In genomic region chr14:54338696-54339317, GRCh38 we compare ENCODE assay signal across 9 cellular contexts. TPM values are rescaled to one million over a fixed set of nuclear protein-coding genes. Genes with fewer than 3 reads are reported as not detected.
DNase-seq lines count a peak whose midpoint lies in the region; ATAC-seq, FAIRE-seq and TF ChIP-seq lines count a peak whose summit lies in the region.
"Had no signal": no experiment of that assay in that cellular context is flagged by ENCODE, and none has a peak within 500 bp of the region (broad histone marks: within the 10 kb centered on the region; RNA-seq: fewer than 3 reads in every experiment).

No MANE protein-coding gene starts in this region.

- no peaks in the 10 kb centered on the region for H3K27me3 ChIP-seq in endothelial cell of umbilical vein (ENCODE audit: control insufficient read depth in 2 of 2, insufficient read depth in 2 of 2, low read length in 2 of 2)

- ATAC-seq in stimulated activated effector memory CD8-positive, alpha-beta T cell treated with anti-CD3 and anti-CD28 coated beads, Interleukin-12 subunit alpha, Interleukin-12 subunit beta, amount 100 ng/mL, for 72 hours: no peak

- DNase-seq in GM10266 (ENCODE audit: extremely low spot score) (no peak), NCI-H226 (peak; percentile 12), endothelial cell of umbilical vein (ENCODE audit: low read depth, low spot score) (peak; percentile 78), pons (ENCODE audit: low spot score) (peak; percentile 19), coronary artery (ENCODE audit: low spot score) (no peak)
- no peak for DNase-seq in activated T-helper 1 cell treated with anti-CD3 and anti-CD28 coated beads, Interleukin-12 subunit alpha, Interleukin-12 subunit beta, Interleukin-2, Interleukin-4 antibody, amounts not matched to agents 30 ng/mL and 10 ng/mL and 1 ng/mL, durations not matched to agents 14 hours and 24 hours and 36 hours (ENCODE audit: low spot score)
- no peak for DNase-seq in stimulated activated effector memory CD8-positive, alpha-beta T cell treated with anti-CD3 and anti-CD28 coated beads, Interleukin-12 subunit alpha, Interleukin-12 subunit beta, amount 100 ng/mL, for 72 hours (ENCODE audit: low spot score in 2 of 2)
- no peak for DNase-seq in activated T-cell treated with anti-CD3 and anti-CD28 coated beads, Interleukin-2, amount 50 U/mL, for 48 hours
- DNase-seq: spleen had no signal

- H3K4me3 ChIP-seq in endothelial cell of umbilical vein (replicated peaks in 1 of 3; ENCODE audit: insufficient read depth in 1 of 3, low read depth in 1 of 3, low read length in 3 of 3) (no peak overlapping the region), coronary artery (no peak overlapping the region)
- H3K4me3 ChIP-seq: spleen had no signal

- H3K36me3 ChIP-seq in endothelial cell of umbilical vein (ENCODE audit: control insufficient read depth in 2 of 2, extremely low read depth in 1 of 2, insufficient read depth in 2 of 2, low read length in 2 of 2): no peaks in the 10 kb centered on the region
- H3K36me3 ChIP-seq: spleen had no signal

- H3K36me3 Mint-ChIP-seq in activated T-helper 1 cell treated with anti-CD3 and anti-CD28 coated beads, Interleukin-12 subunit alpha, Interleukin-12 subunit beta, Interleukin-2, Interleukin-4 antibody, amounts not matched to agents 30 ng/mL and 10 ng/mL and 1 ng/mL, durations not matched to agents 14 hours and 24 hours and 36 hours (ENCODE audit: low read depth): no peaks in the 10 kb centered on the region
- no peaks in the 10 kb centered on the region for H3K36me3 Mint-ChIP-seq in stimulated activated effector memory CD8-positive, alpha-beta T cell treated with anti-CD3 and anti-CD28 coated beads, Interleukin-12 subunit alpha, Interleukin-12 subunit beta, amount 100 ng/mL, for 72 hours

- H2AFZ ChIP-seq in endothelial cell of umbilical vein (ENCODE audit: low read depth, low read length): peak overlapping the region; percentile 13

- no TSS peak for BruUV-seq in endothelial cell of umbilical vein (replicated peaks; lab: Mats Ljungman, UMichigan)

- TF ChIP-seq CTCF in GM10266 (IDR thresholded peaks at IDR 0.05; ENCODE audit: control insufficient read depth, insufficient read depth, low read depth, missing control alignments): peak; percentile 45
- TF ChIP-seq CTCF in endothelial cell of umbilical vein (IDR thresholded peaks at IDR 0.05; ENCODE audit: extremely low read depth in 1 of 2, insufficient read depth in 1 of 2, low read depth in 1 of 2, low read length in 2 of 2): peak; percentile 63 to 68
- no peak for TF ChIP-seq CTCF in coronary artery (IDR thresholded peaks at IDR 0.05)

- H3K79me2 ChIP-seq in endothelial cell of umbilical vein (ENCODE audit: control insufficient read depth, insufficient read depth, low read length): no peaks in the 10 kb centered on the region

- CTCF ChIA-PET in endothelial cell of umbilical vein (lab: Charles Lee): interaction anchor here (0.6 to 4.5 kb wide), 39 partner anchors 9 to 1043 kb away, joined by 3 to 73 read pairs (median 4); partner anchors contain the start of gene BMP4

- H4K20me1 ChIP-seq in endothelial cell of umbilical vein (replicated peaks; ENCODE audit: control insufficient read depth, extremely low read depth, insufficient read depth, low read length): no peaks in the 10 kb centered on the region

- no peaks in the 10 kb centered on the region for H3K9me3 Mint-ChIP-seq in activated T-helper 1 cell treated with anti-CD3 and anti-CD28 coated beads, Interleukin-12 subunit alpha, Interleukin-12 subunit beta, Interleukin-2, Interleukin-4 antibody, amounts not matched to agents 30 ng/mL and 10 ng/mL and 1 ng/mL, durations not matched to agents 14 hours and 24 hours and 36 hours
- no peaks in the 10 kb centered on the region for H3K9me3 Mint-ChIP-seq in stimulated activated effector memory CD8-positive, alpha-beta T cell treated with anti-CD3 and anti-CD28 coated beads, Interleukin-12 subunit alpha, Interleukin-12 subunit beta, amount 100 ng/mL, for 72 hours

- H3K27ac ChIP-seq in endothelial cell of umbilical vein (ENCODE audit: insufficient read depth, low read depth, low read length) (no peak overlapping the region), coronary artery (no peak overlapping the region)
- H3K27ac ChIP-seq: spleen had no signal

- peaks cover 7% of the 10 kb centered on the region for H3K27me3 Mint-ChIP-seq in activated T-helper 1 cell treated with anti-CD3 and anti-CD28 coated beads, Interleukin-12 subunit alpha, Interleukin-12 subunit beta, Interleukin-2, Interleukin-4 antibody, amounts not matched to agents 30 ng/mL and 10 ng/mL and 1 ng/mL, durations not matched to agents 14 hours and 24 hours and 36 hours (ENCODE audit: insufficient read depth)

- peak; percentile 90 for FAIRE-seq in endothelial cell of umbilical vein (lab: Jason Lieb, UNC)

- POLR2A ChIA-PET in endothelial cell of umbilical vein (lab: Charles Lee): no interaction called here

- TF ChIP-seq POLR2A in endothelial cell of umbilical vein (IDR thresholded peaks at IDR 0.05; ENCODE audit: low read depth, low read length): no peak

- H3K4me2 ChIP-seq in endothelial cell of umbilical vein (ENCODE audit: insufficient read depth, low read length): no peak overlapping the region

- no peaks in the 10 kb centered on the region for H3K9me1 ChIP-seq in endothelial cell of umbilical vein (replicated peaks; ENCODE audit: control insufficient read depth, extremely low read depth, insufficient read depth, low read length)

- intact Hi-C loops in endothelial cell of umbilical vein (cut with micrococcal nuclease): loop anchor here (1.0 to 2.0 kb wide), 5 partner anchors 126 to 906 kb away; partner anchors contain the start of gene BMP4
- intact Hi-C loops in activated T-helper 1 cell treated with anti-CD3 and anti-CD28 coated beads, Interleukin-12 subunit alpha, Interleukin-12 subunit beta, Interleukin-2, Interleukin-4 antibody, amounts not matched to agents 30 ng/mL and 10 ng/mL and 1 ng/mL, durations not matched to agents 14 hours and 24 hours and 36 hours (cut with micrococcal nuclease): no loop called here

- no peak overlapping the region for H3K9ac ChIP-seq in endothelial cell of umbilical vein (replicated peaks; ENCODE audit: extremely low read depth, insufficient read depth, low read length)

- peaks cover 10% of the 10 kb centered on the region for H3K4me1 ChIP-seq in endothelial cell of umbilical vein (ENCODE audit: control insufficient read depth, extremely low read depth, insufficient read depth, low read length)
- H3K4me1 ChIP-seq: spleen had no signal

- no peaks in the 10 kb centered on the region for H3K9me3 ChIP-seq in endothelial cell of umbilical vein (replicated peaks; ENCODE audit: control insufficient read depth, insufficient read depth, low read length)
- H3K9me3 ChIP-seq: spleen had no signal

- no peaks in the 10 kb centered on the region for H3K4me1 Mint-ChIP-seq in activated T-helper 1 cell treated with anti-CD3 and anti-CD28 coated beads, Interleukin-12 subunit alpha, Interleukin-12 subunit beta, Interleukin-2, Interleukin-4 antibody, amounts not matched to agents 30 ng/mL and 10 ng/mL and 1 ng/mL, durations not matched to agents 14 hours and 24 hours and 36 hours (ENCODE audit: low read depth)
- H3K4me1 Mint-ChIP-seq in stimulated activated effector memory CD8-positive, alpha-beta T cell treated with anti-CD3 and anti-CD28 coated beads, Interleukin-12 subunit alpha, Interleukin-12 subunit beta, amount 100 ng/mL, for 72 hours: no peaks in the 10 kb centered on the region

- H3K4me3 Mint-ChIP-seq in activated T-helper 1 cell treated with anti-CD3 and anti-CD28 coated beads, Interleukin-12 subunit alpha, Interleukin-12 subunit beta, Interleukin-2, Interleukin-4 antibody, amounts not matched to agents 30 ng/mL and 10 ng/mL and 1 ng/mL, durations not matched to agents 14 hours and 24 hours and 36 hours: no peak overlapping the region
- no peak overlapping the region for H3K4me3 Mint-ChIP-seq in stimulated activated effector memory CD8-positive, alpha-beta T cell treated with anti-CD3 and anti-CD28 coated beads, Interleukin-12 subunit alpha, Interleukin-12 subunit beta, amount 100 ng/mL, for 72 hours

- H3K27ac Mint-ChIP-seq in activated T-helper 1 cell treated with anti-CD3 and anti-CD28 coated beads, Interleukin-12 subunit alpha, Interleukin-12 subunit beta, Interleukin-2, Interleukin-4 antibody, amounts not matched to agents 30 ng/mL and 10 ng/mL and 1 ng/mL, durations not matched to agents 14 hours and 24 hours and 36 hours: no peak overlapping the region
- no peak overlapping the region for H3K27ac Mint-ChIP-seq in stimulated activated effector memory CD8-positive, alpha-beta T cell treated with anti-CD3 and anti-CD28 coated beads, Interleukin-12 subunit alpha, Interleukin-12 subunit beta, amount 100 ng/mL, for 72 hours

- dilution Hi-C loops in endothelial cell of umbilical vein (cut with MboI; ENCODE audit: extremely low pct_ligation_motif_present, low sequenced_read_pairs): loop anchor here (25.0 kb wide), 1 partner anchor 802 kb away; no protein-coding TSS in a partner anchor

TF ChIP-seq in endothelial cell of umbilical vein, 7 proteins besides CTCF, POLR2A, EP300 and RAD21 (continues in another document):
- TF ChIP-seq FOS (IDR thresholded peaks at IDR 0.05; ENCODE audit: borderline replicate concordance, insufficient read depth, low read length) (no peak), GATA2 (IDR thresholded peaks at IDR 0.05; ENCODE audit: insufficient read depth, insufficient read length, low read depth, low read length) (no peak), EZH2 (IDR thresholded peaks at IDR 0.05; ENCODE audit: borderline replicate concordance, low read depth, low read length, severe bottlenecking) (no peak), JUN (IDR thresholded peaks at IDR 0.05; ENCODE audit: borderline replicate concordance, insufficient read depth, insufficient read length, low read depth) (no peak), MYC (IDR thresholded peaks at IDR 0.05; ENCODE audit: low read depth, low read length) (no peak), POLR2AphosphoS5 (IDR thresholded peaks at IDR 0.05; ENCODE audit: insufficient read depth, low read depth, low read length) (no peak)

RNA-seq across cellular contexts. Expression of gene CDKN3, which starts 58.0 kb away (rescaled TPM):
- total RNA-seq in endothelial cell of umbilical vein: 52.0 and 53.2 TPM in 2 replicates
- polyA plus RNA-seq in endothelial cell of umbilical vein: 36.6 and 37.0 TPM in 2 replicates
- polyA plus RNA-seq in endothelial cell of umbilical vein (2011; cell fraction: cytosol; rRNA removed): 58.9 and 70.7 TPM in 2 replicates
- polyA plus RNA-seq in endothelial cell of umbilical vein (2011; cell fraction: nucleus; rRNA removed): 19.4 and 24.3 TPM in 2 replicates
- 24.0 and 56.6 TPM in 2 replicates for polyA plus RNA-seq in endothelial cell of umbilical vein (2012)
- 12.5 and 14.9 TPM in 2 replicates for polyA minus RNA-seq in endothelial cell of umbilical vein
- 20.1 TPM for polyA minus RNA-seq in endothelial cell of umbilical vein (2011; cell fraction: cytosol; rRNA and poly(A)+ RNA removed)
- polyA minus RNA-seq in endothelial cell of umbilical vein (2011; cell fraction: nucleus; rRNA and poly(A)+ RNA removed): 5.3 and 7.8 TPM in 2 replicates
- total RNA-seq in activated T-helper 1 cell treated with anti-CD3 and anti-CD28 coated beads, Interleukin-12 subunit alpha, Interleukin-12 subunit beta, Interleukin-2, Interleukin-4 antibody, amounts not matched to agents 30 ng/mL and 10 ng/mL and 1 ng/mL, durations not matched to agents 14 hours and 24 hours and 36 hours: 36.5 and 39.2 TPM in 2 replicates

Comparison
In these comparisons a context has a peak if more than half of its experiments do, and no peak if none do; other contexts are left out.
1. DNase-seq: peak in NCI-H226 (single experiment), endothelial cell of umbilical vein (single experiment) and pons (single experiment); none in GM10266 (single experiment), activated T-helper 1 cell treated with anti-CD3 and anti-CD28 coated beads, Interleukin-12 subunit alpha, Interleukin-12 subunit beta, Interleukin-2, Interleukin-4 antibody, amounts not matched to agents 30 ng/mL and 10 ng/mL and 1 ng/mL, durations not matched to agents 14 hours and 24 hours and 36 hours (single experiment), stimulated activated effector memory CD8-positive, alpha-beta T cell treated with anti-CD3 and anti-CD28 coated beads, Interleukin-12 subunit alpha, Interleukin-12 subunit beta, amount 100 ng/mL, for 72 hours (0 of 2), activated T-cell treated with anti-CD3 and anti-CD28 coated beads, Interleukin-2, amount 50 U/mL, for 48 hours (0 of 2) and coronary artery (single experiment).